1 cellular context compared by ENCODE assay signal in the genomic region with DNA sequence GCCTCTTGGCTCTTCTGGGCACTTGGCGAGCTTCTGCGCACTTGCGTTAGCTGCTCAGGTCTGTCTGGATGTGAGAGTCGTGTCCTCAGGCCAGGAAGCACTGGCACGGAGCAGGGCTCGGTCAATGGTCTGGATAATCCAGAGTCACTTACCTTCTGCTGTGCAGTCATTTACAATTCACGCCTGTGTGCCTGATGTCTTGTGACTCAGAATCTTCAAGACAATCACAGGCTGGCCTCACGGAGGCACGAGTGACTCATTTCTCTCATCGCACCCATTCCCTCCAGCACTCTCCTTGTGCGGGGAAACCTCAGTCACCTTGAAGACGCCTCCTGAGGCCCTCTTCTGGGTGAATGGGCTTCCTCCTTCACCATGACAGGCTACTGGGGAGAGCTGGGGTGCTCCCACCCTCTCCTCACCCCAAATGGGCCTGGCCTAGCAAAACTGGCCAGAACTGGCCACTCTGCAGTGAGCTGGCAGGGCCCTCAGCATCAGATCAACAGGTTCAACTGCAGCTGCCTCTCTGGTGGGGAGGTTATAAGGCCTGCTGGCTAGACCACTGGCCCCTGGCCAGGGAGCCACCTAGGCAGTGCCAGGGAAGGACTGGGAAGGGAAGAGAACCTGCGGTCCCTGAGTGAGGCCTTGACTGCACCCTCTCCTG.
TF ChIP-seq lines count a peak whose summit lies in the region.

No MANE protein-coding gene starts in this region.

TF ChIP-seq in GM12878, 131 proteins besides CTCF, POLR2A, EP300 and RAD21 (continued from another document):
- TF ChIP-seq PKNOX1 (IDR thresholded peaks at IDR 0.05) (peak; percentile 57; the same call in 1 of the 2 replicates), DPF2 (IDR thresholded peaks at IDR 0.05) (peak; percentile 74; the same call in 1 of the 2 replicates), ESRRA (IDR thresholded peaks at IDR 0.05; ENCODE audit: low read length) (peak; percentile 85; the same call in 1 of the 2 replicates), MXI1 (IDR thresholded peaks at IDR 0.05; ENCODE audit: low read depth, low read length) (0 out of 2 replicates have a peak, but pooled peaks have one; percentile 14), EED (IDR thresholded peaks at IDR 0.05; ENCODE audit: low read depth) (0 out of 2 replicates have a peak, but pooled peaks have one; percentile 59), SMARCA5 (IDR thresholded peaks at IDR 0.05) (0 out of 2 replicates have a peak, but pooled peaks have one; percentile 17)
